8 cellular contexts compared by ENCODE assay signal in the genomic region with DNA sequence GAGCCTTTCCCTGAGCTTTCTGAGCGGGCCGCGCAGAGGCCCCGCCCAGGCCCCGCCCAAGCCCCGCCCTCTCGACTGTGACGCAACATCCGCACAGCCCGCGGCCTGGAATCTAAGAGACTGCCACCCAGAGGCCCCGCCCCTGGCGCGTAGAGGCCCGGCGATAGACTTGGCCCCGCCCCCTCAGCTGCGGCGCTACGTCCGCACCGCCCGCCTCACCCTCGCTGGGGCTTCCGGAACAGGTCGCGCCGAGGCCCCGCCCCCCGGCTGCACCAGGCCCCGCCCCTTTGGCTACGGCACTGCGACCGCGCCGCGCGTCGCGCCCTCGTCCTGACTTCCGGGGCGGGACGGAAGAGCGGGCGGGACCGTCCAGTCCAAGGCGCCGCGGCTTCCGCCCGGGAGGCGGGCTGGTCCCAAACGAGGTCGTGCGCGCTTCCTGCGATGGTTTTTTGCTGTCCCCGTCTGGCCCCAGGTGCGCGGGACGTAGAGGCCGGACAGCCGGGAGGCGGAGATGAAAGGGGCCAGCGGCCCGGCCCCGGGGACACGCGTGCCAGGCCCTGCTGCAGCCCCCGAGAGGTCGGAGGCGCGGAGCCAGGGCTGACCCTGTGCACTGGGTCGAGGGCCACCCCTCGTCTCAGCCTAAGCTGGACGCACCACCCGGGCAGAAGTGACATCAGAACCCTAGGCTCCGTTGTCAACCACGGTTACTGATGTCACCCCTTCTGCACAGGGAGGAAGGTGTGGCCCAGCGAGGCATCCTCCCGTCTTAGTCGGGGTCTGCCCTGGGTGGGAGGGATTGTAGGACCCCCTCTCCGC. TPM values are rescaled to one million over a fixed set of nuclear protein-coding genes. Genes with fewer than 3 reads are reported as not detected.
A peak's percentile ranks its signal among the peaks of the same experiment; 100 is the strongest.
DNase-seq lines count a peak whose midpoint lies in the region; ATAC-seq and TF ChIP-seq lines count a peak whose summit lies in the region.

No MANE protein-coding gene starts in this region.

- peak; percentile 92 for ATAC-seq in GM21423 (IDR thresholded peaks at IDR 0.05; ENCODE audit: unreplicated experiment)
- peak; percentile 96 for ATAC-seq in mucosa of descending colon

- CTCF ChIA-PET in OCI-LY7 (lab: Charles Lee; ENCODE audit: unreplicated experiment): interaction anchor here (0.6 to 1.5 kb wide), 9 partner anchors 15 to 342 kb away, joined by 3 to 12 read pairs (median 6); no protein-coding TSS in a partner anchor

- H3K27ac ChIP-seq in HUES48 (ENCODE audit: low read depth, low read length): peak overlapping the region; percentile 63
- H3K27ac ChIP-seq in OCI-LY7 (ENCODE audit: low read depth, low read length, poor library complexity, severe bottlenecking): peak overlapping the region; percentile 65

- H3K4me3 ChIP-seq in HUES48 (ENCODE audit: low read depth, low read length) (peak overlapping the region; percentile 90), OCI-LY7 (ENCODE audit: low read depth, low read length, poor library complexity, severe bottlenecking) (peak overlapping the region; percentile 97), epithelial cell of esophagus (ENCODE audit: low read length) (peak overlapping the region; percentile 82), mucosa of descending colon (peak overlapping the region; percentile 40)

- no peaks in the 10 kb centered on the region for H3K27me3 ChIP-seq in HUES48 (ENCODE audit: control insufficient read depth, insufficient read depth, low read length)

- H3K9ac ChIP-seq in HUES48 (ENCODE audit: low read depth, low read length): peak overlapping the region; percentile 52; the same call in 1 of the 2 replicates

- peak; percentile 91 for DNase-seq in DMS 273 treated with DMSO at 0.1 percent for 48 hours (lab: John Stamatoyannopoulos, UW)
- peak; percentile 99 for DNase-seq in OCI-LY7 (ENCODE audit: low spot score)
- DNase-seq in activated T-cell treated with anti-CD3 and anti-CD28 coated beads for 4 hours: peak; percentile 100
- DNase-seq in epithelial cell of esophagus (ENCODE audit: low read depth): peak; percentile 99
- DNase-seq in mucosa of descending colon: peak; percentile 100
- DNase-seq in stimulated activated CD8-positive, alpha-beta memory T cell treated with anti-CD3 and anti-CD28 coated beads, Interleukin-2, amount 100 ng/mL, for 48 hours (ENCODE audit: low read depth in 2 of 2): peak; percentile 100

- no peaks in the 10 kb centered on the region for H4K20me1 ChIP-seq in OCI-LY7 (ENCODE audit: insufficient read depth, low read length)

- intact Hi-C loops in OCI-LY7 (cut with micrococcal nuclease; ENCODE audit: unreplicated experiment): loop anchor here (1.0 to 10.0 kb wide), 5 partner anchors 23 to 259 kb away; partner anchors contain the start of gene GTSE1
- intact Hi-C loops in mucosa of descending colon (cut with DNase I, micrococcal nuclease): no loop called here

- peak overlapping the region; percentile 75; the same call in 1 of the 2 replicates for H2AFZ ChIP-seq in OCI-LY7 (ENCODE audit: low read length)

- POLR2A ChIA-PET in OCI-LY7 (lab: Charles Lee): interaction anchor here (0.6 to 1.4 kb wide), 11 partner anchors 10 to 597 kb away, joined by 3 to 9 read pairs (median 5); no protein-coding TSS in a partner anchor

- TSS peak; percentile 82 for BruUV-seq in OCI-LY7 (replicated peaks; lab: Mats Ljungman, UMichigan)

- H3K36me3 ChIP-seq in HUES48 (ENCODE audit: control insufficient read depth, insufficient read depth, low read length) (no peaks in the 10 kb centered on the region), OCI-LY7 (ENCODE audit: insufficient read depth, low read length) (no peaks in the 10 kb centered on the region), mucosa of descending colon (ENCODE audit: low read depth) (no peaks in the 10 kb centered on the region)

- peaks cover 18% of the 10 kb centered on the region for H3K4me1 ChIP-seq in HUES48 (ENCODE audit: control insufficient read depth, insufficient read depth, low read length)
- H3K4me1 ChIP-seq in OCI-LY7 (ENCODE audit: insufficient read depth, low read length, poor library complexity, severe bottlenecking): peaks cover 21% of the 10 kb centered on the region
- H3K4me1 ChIP-seq in mucosa of descending colon (ENCODE audit: low read depth): peaks cover 3% of the 10 kb centered on the region

- no peaks in the 10 kb centered on the region for H3K9me2 ChIP-seq in OCI-LY7 (ENCODE audit: insufficient read depth, low read length)

- peak overlapping the region; percentile 89 for H3K4me2 ChIP-seq in OCI-LY7 (ENCODE audit: low read length)

- H3K9me3 ChIP-seq in HUES48 (ENCODE audit: control insufficient read depth, insufficient read depth, low read length) (no peaks in the 10 kb centered on the region), OCI-LY7 (ENCODE audit: low read length) (no peaks in the 10 kb centered on the region), mucosa of descending colon (no peaks in the 10 kb centered on the region)

- no peaks in the 10 kb centered on the region for H3K79me2 ChIP-seq in OCI-LY7 (ENCODE audit: insufficient read depth, low read depth, low read length)

- TF ChIP-seq CTCF in OCI-LY7 (conservative IDR thresholded peaks at IDR 0.05; ENCODE audit: low read length): no peak
- TF ChIP-seq CTCF in epithelial cell of esophagus (IDR thresholded peaks at IDR 0.05; ENCODE audit: insufficient read depth, low read depth, low read length, missing control alignments): no peak
- peak; percentile 7 for TF ChIP-seq CTCF in mucosa of descending colon (IDR thresholded peaks at IDR 0.05)

RNA-seq across cellular contexts. Expression of gene WNT7B, which starts 59.0 kb away (rescaled TPM):
- total RNA-seq in OCI-LY7 (2014; rRNA removed; shearing (Covaris generic)): not detected in 2 replicates
- total RNA-seq in OCI-LY7 (2022) (not detected in 2 replicates), mucosa of descending colon (not detected)

Comparison
In these comparisons a context has a peak if more than half of its experiments do, and no peak if none do; other contexts are left out.
1. Peak in every context shown above with its lines: DNase-seq, ATAC-seq, H3K4me3 ChIP-seq and H3K27ac ChIP-seq.
2. H3K4me3 ChIP-seq: peak in every context shown above with its lines; median percentile 97 in OCI-LY7; 90 in HUES48; 82 in epithelial cell of esophagus; 40 in mucosa of descending colon.